11 cellular contexts compared by ENCODE assay signal in genomic region chr20:47544240-47544639, GRCh38. TPM values are rescaled to one million over a fixed set of nuclear protein-coding genes. Genes with fewer than 3 reads are reported as not detected.
DNase-seq lines count a peak whose midpoint lies in the region; ATAC-seq lines count a peak whose summit lies in the region.
"Had no signal": no experiment of that assay in that cellular context is flagged by ENCODE, and none has a peak within 500 bp of the region (broad histone marks: within the 10 kb centered on the region; RNA-seq: fewer than 3 reads in every experiment).

No MANE protein-coding gene starts in this region.

- H3K4me1 Mint-ChIP-seq in T-cell: peaks cover 72 to 77% (median 72%) of the 10 kb centered on the region in 3 donors

- H3K4me3 Mint-ChIP-seq in T-cell: no peak overlapping the region
- H3K4me3 Mint-ChIP-seq: GM23338 had no signal

- no peak for ATAC-seq in T-cell (replicated peaks in 1 of 4)
- no peak for ATAC-seq in GM21390 (IDR thresholded peaks at IDR 0.05; ENCODE audit: unreplicated experiment)
- ATAC-seq: GM23338, right lobe of liver had no signal

- H3K27me3 Mint-ChIP-seq in T-cell: no peaks in the 10 kb centered on the region

- DNase-seq in AG08396 (ENCODE audit: low spot score) (peak; percentile 28), EL (peak; percentile 81), T-cell (peak in 1 of 34 experiments; percentile 13), islet precursor cell (peak; percentile 71), SK-N-DZ (ENCODE audit: low spot score) (no peak), NCI-H2081 (lab: John Stamatoyannopoulos, UW) (no peak), NCI-H524 (lab: John Stamatoyannopoulos, UW) (no peak)
- DNase-seq: adrenal gland, right lobe of liver had no signal

- H3K9me3 Mint-ChIP-seq in T-cell: no peaks in the 10 kb centered on the region
- H3K9me3 Mint-ChIP-seq: GM23338 had no signal

- H3K36me3 Mint-ChIP-seq in T-cell: peaks cover 12% of the 10 kb centered on the region

- POLR2A ChIA-PET in T-cell (lab: Charles Lee): interaction anchor here in 1 of 2 donors (0.6 to 0.7 kb wide), 2 partner anchors 16 to 58 kb away, joined by 3 to 8 read pairs; no protein-coding TSS in a partner anchor

- CTCF ChIA-PET in T-cell (lab: Charles Lee): interaction anchor here (0.6 to 0.7 kb wide), 5 partner anchors 43 to 1632 kb away, joined by 3 to 6 read pairs (median 5); no protein-coding TSS in a partner anchor

- H3K27ac Mint-ChIP-seq in T-cell: peak overlapping the region; percentile 2 to 48
- H3K27ac Mint-ChIP-seq: GM23338 had no signal

RNA-seq across cellular contexts. Expression of gene NCOA3, which starts 42.6 kb away (rescaled TPM):
- total RNA-seq in T-cell: 10 to 100 TPM; 64.4 to 89.2 (median 68.9) TPM
- 8.1 and 9.0 TPM in 2 replicates for polyA plus RNA-seq in SK-N-DZ (2014; cell fraction: cytosol; rRNA removed)
- 8.2 and 14.9 TPM in 2 replicates for polyA plus RNA-seq in SK-N-DZ (2014; cell fraction: nucleus; rRNA removed)

Comparison
In these comparisons a context has a peak if more than half of its experiments do, and no peak if none do; other contexts are left out.
1. DNase-seq: peak in AG08396 (single experiment), EL (single experiment) and islet precursor cell (single experiment); none in SK-N-DZ (single experiment), NCI-H2081 (0 of 2) and NCI-H524 (0 of 2).